Comparison of ENCODE assay signal across 8 cellular contexts in genomic region chr5:10442581-10442980, GRCh38. TPM values are rescaled to one million over a fixed set of nuclear protein-coding genes. Genes with fewer than 3 reads are reported as not detected.
DNase-seq lines count a peak whose midpoint lies in the region; ATAC-seq and TF ChIP-seq lines count a peak whose summit lies in the region.

No MANE protein-coding gene starts in this region.

- peak overlapping the region; percentile 82 for H3K4me3 Mint-ChIP-seq in T-helper 1 cell treated with Interleukin-12 subunit alpha and Interleukin-12 subunit beta and Interleukin-4 antibody, amounts not matched to agents 30 μg/mL and 1 μg/mL, for 36 hours

- H3K27ac ChIP-seq in spleen, result peak overlapping the region; percentile 45 to 91 (median 86)

- peaks cover 36% of the 10 kb centered on the region for H3K4me1 Mint-ChIP-seq in T-helper 1 cell treated with Interleukin-12 subunit alpha and Interleukin-12 subunit beta and Interleukin-4 antibody, amounts not matched to agents 30 μg/mL and 1 μg/mL, for 36 hours (ENCODE audit: low read depth)

- no peak overlapping the region for H3K27ac Mint-ChIP-seq in T-helper 1 cell treated with Interleukin-12 subunit alpha and Interleukin-12 subunit beta and Interleukin-4 antibody, amounts not matched to agents 30 μg/mL and 1 μg/mL, for 36 hours

- TF ChIP-seq POLR2A in spleen (IDR thresholded peaks at IDR 0.05), result no peak

- peaks cover 0 to 5% (median 0%) of the 10 kb centered on the region in 6 donors for H3K36me3 ChIP-seq in spleen

- peaks cover 17% of the 10 kb centered on the region for H3K9me3 Mint-ChIP-seq in T-helper 1 cell treated with Interleukin-12 subunit alpha and Interleukin-12 subunit beta and Interleukin-4 antibody, amounts not matched to agents 30 μg/mL and 1 μg/mL, for 36 hours

- H3K4me3 ChIP-seq in foreskin fibroblast (ENCODE audit: low read depth in 1 of 2, low read length in 2 of 2) (peak overlapping the region; percentile 51 to 73), spleen (peak overlapping the region in 7 of 8 donors; percentile 61 to 96 (median 89))

- H3K4me1 ChIP-seq in spleen, result peaks cover 24 to 81% (median 56%) of the 10 kb centered on the region in 6 donors

- H3K9me3 ChIP-seq in spleen, result no peaks in the 10 kb centered on the region

- TF ChIP-seq CTCF in foreskin fibroblast (IDR thresholded peaks at IDR 0.05; ENCODE audit: low read depth, low read length) (no peak), spleen (IDR thresholded peaks at IDR 0.05 in 8 of 11, conservative IDR thresholded peaks at IDR 0.05 in 3 of 11) (no peak)

- peaks cover 4% of the 10 kb centered on the region for H3K27me3 Mint-ChIP-seq in T-helper 1 cell treated with Interleukin-12 subunit alpha and Interleukin-12 subunit beta and Interleukin-4 antibody, amounts not matched to agents 30 μg/mL and 1 μg/mL, for 36 hours (ENCODE audit: low read depth)

- H3K36me3 Mint-ChIP-seq in T-helper 1 cell treated with Interleukin-12 subunit alpha and Interleukin-12 subunit beta and Interleukin-4 antibody, amounts not matched to agents 30 μg/mL and 1 μg/mL, for 36 hours (ENCODE audit: low read depth), result peaks cover 30% of the 10 kb centered on the region

- DNase-seq in T-helper 1 cell, result no peak
- peak; percentile 40 for DNase-seq in SKM-1 treated with dmso at 0.1 percent for 144 hours (lab: John Stamatoyannopoulos, UW; ENCODE audit: unreplicated experiment)
- DNase-seq in foreskin fibroblast, result peak; percentile 17 to 37
- no peak for DNase-seq in spleen
- DNase-seq in midbrain (lab: John Stamatoyannopoulos, UW), result no peak
- DNase-seq in NCI-H2196 (lab: John Stamatoyannopoulos, UW; ENCODE audit: unreplicated experiment), result no peak

- intact Hi-C loops in spleen (cut with DNase I; ENCODE audit: low total_unique reads), result no loop called here

- no peak for ATAC-seq in GM19328 (IDR thresholded peaks at IDR 0.05; ENCODE audit: unreplicated experiment)

- H3K27me3 ChIP-seq in spleen (replicated peaks in 1 of 7), result no peaks in the 10 kb centered on the region

- 8 to 21% (median 19%) methylated on average over 4 of the region's 4 CpGs for WGBS in spleen, 5 donors

RNA-seq across cellular contexts. Expression of gene ROPN1L, which starts 0.9 kb away (rescaled TPM):
- total RNA-seq in spleen, result 10 to 100 TPM in 5 of 7 donors, 1 to 10 TPM in 2; 7.5 to 27.9 (median 15.7) TPM
- 1 to 10 TPM; 2.0 to 7.7 (median 2.4) TPM for polyA plus RNA-seq in spleen

Comparison
In these comparisons a context has a peak if more than half of its experiments do, and no peak if none do; other contexts are left out.
1. DNase-seq: peak in SKM-1 treated with dmso at 0.1 percent for 144 hours (single experiment) and foreskin fibroblast (2 of 2); none in T-helper 1 cell (0 of 5), spleen (single experiment), midbrain (single experiment) and NCI-H2196 (single experiment).